Comparison of ENCODE assay signal across 16 cellular contexts in the genomic region with DNA sequence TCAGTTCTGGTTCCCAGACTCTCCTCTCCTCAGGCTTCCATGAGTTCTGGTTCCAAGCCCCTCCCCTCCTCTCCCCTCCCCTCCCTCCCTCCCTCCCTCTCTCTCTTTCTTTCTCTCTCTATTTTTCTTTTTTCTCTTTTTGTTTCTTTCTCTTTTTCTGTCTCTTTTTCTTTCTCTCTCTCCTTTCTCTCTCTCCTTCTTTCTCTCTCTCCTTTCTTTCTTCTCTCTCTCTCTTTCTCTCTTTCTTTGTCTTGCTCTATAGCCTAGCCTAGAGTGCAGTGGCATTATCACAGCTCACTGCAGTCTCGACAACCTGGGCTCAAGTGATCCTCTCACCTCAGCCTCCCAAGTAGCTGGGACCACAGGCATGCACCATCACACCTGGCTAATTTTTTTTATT. TPM values are rescaled to one million over a fixed set of nuclear protein-coding genes. Genes with fewer than 3 reads are reported as not detected.
"Had no signal": no experiment of that assay in that cellular context is flagged by ENCODE, and none has a peak within 500 bp of the region (broad histone marks: within the 10 kb centered on the region; RNA-seq: fewer than 3 reads in every experiment).

No MANE protein-coding gene starts in this region.

- DNase-seq: effector CD4-positive, alpha-beta T cell; uterus had no signal

- H3K27ac Mint-ChIP-seq: activated CD4-positive, alpha-beta memory T cell treated with anti-CD3 and anti-CD28 coated beads, Interleukin-2, amount 10 ng/mL, durations not matched to agents 7 days and 5 days; activated naive CD8-positive, alpha-beta T cell; activated T-helper 2 cell treated with anti-CD3 and anti-CD28 coated beads, Interferon-gamma antibody, Interleukin-2, Interleukin-4, amounts not matched to agents 10 μg/mL and 5 μg/mL and 100 μg/mL, durations not matched to agents 14 hours and 24 hours and 36 hours; natural killer cell; type B pancreatic cell had no signal

- H3K4me3 Mint-ChIP-seq: activated naive CD8-positive, alpha-beta T cell; activated T-cell treated with anti-CD3 and anti-CD28 coated beads, Interleukin-2, amount 50 U/mL, for 4 hours; natural killer cell; type B pancreatic cell had no signal

- H3K9me3 Mint-ChIP-seq: activated CD4-positive, alpha-beta memory T cell treated with anti-CD3 and anti-CD28 coated beads, Interleukin-2, amount 10 ng/mL, durations not matched to agents 7 days and 5 days; activated CD4-positive, alpha-beta T cell treated with anti-CD3 and anti-CD28 coated beads, Interleukin-2, amount 10 ng/mL, durations not matched to agents 24 days and 14 days; activated T-cell treated with anti-CD3 and anti-CD28 coated beads, Interleukin-2, amount 50 U/mL, for 4 hours; activated T-helper 2 cell treated with anti-CD3 and anti-CD28 coated beads, Interferon-gamma antibody, Interleukin-2, Interleukin-4, amounts not matched to agents 10 μg/mL and 5 μg/mL and 100 μg/mL, durations not matched to agents 14 hours and 24 hours and 36 hours; natural killer cell; type B pancreatic cell had no signal

- H3K36me3 Mint-ChIP-seq: activated naive CD8-positive, alpha-beta T cell; natural killer cell; type B pancreatic cell had no signal

- H3K27ac ChIP-seq: ascending aorta, brain microvascular endothelial cell, esophagus muscularis mucosa, foreskin keratinocyte, heart right ventricle, thoracic aorta, uterus had no signal

- H3K27me3 Mint-ChIP-seq: activated CD4-positive, alpha-beta T cell treated with anti-CD3 and anti-CD28 coated beads, Interleukin-2, amount 10 ng/mL, durations not matched to agents 24 days and 14 days; activated naive CD8-positive, alpha-beta T cell had no signal

RNA-seq across cellular contexts. Expression of gene CES3, which starts 0.8 kb away (rescaled TPM):
- total RNA-seq: ascending aorta, kidney epithelial cell had no signal
